Comparison of ENCODE assay signal across 9 cellular contexts in genomic region chr14:97977711-97978261, GRCh38.
DNase-seq lines count a peak whose midpoint lies in the region; TF ChIP-seq lines count a peak whose summit lies in the region.
"Had no signal": no experiment of that assay in that cellular context is flagged by ENCODE, and none has a peak within 500 bp of the region (broad histone marks: within the 10 kb centered on the region; RNA-seq: fewer than 3 reads in every experiment).

No MANE protein-coding gene starts in this region.

- CTCF ChIA-PET in Caco-2 (lab: Charles Lee): interaction anchor here (1.1 kb wide), 1 partner anchor 1289 kb away, joined by 8 read pairs; no protein-coding TSS in a partner anchor

- no peaks in the 10 kb centered on the region for H3K79me2 ChIP-seq in Karpas-422 (ENCODE audit: low read length)

- H3K36me3 Mint-ChIP-seq in glutamatergic neuron (ENCODE audit: unreplicated experiment) (no peaks in the 10 kb centered on the region), Caco-2 (ENCODE audit: insufficient read depth, unreplicated experiment) (no peaks in the 10 kb centered on the region)

- TF ChIP-seq CTCF in AG10803 (conservative IDR thresholded peaks at IDR 0.05; ENCODE audit: low read length) (no peak), glutamatergic neuron (IDR thresholded peaks at IDR 0.05; ENCODE audit: partially characterized antibody, unreplicated experiment) (no peak), Caco-2 (IDR thresholded peaks at IDR 0.05; ENCODE audit: insufficient read depth in 1 of 2, low read depth in 1 of 2, low read length in 1 of 2, severe bottlenecking in 1 of 2, unreplicated experiment in 1 of 2) (no peak)

- no peaks in the 10 kb centered on the region for H3K27me3 ChIP-seq in skeletal muscle satellite cell (ENCODE audit: control insufficient read depth, insufficient read depth, low read length)
- no peaks in the 10 kb centered on the region for H3K27me3 ChIP-seq in Caco-2 (replicated peaks; ENCODE audit: control insufficient read depth, insufficient read depth, low read length)
- H3K27me3 ChIP-seq in Karpas-422 (ENCODE audit: low read length): peaks cover 3% of the 10 kb centered on the region; the same call in 1 of the 2 replicates

- intact Hi-C loops in Caco-2 (cut with micrococcal nuclease; ENCODE audit: unreplicated experiment): loop anchor here (1.0 kb wide), 1 partner anchor 1289 kb away; no protein-coding TSS in a partner anchor

- H3K27me3 Mint-ChIP-seq in glutamatergic neuron (ENCODE audit: unreplicated experiment) (no peaks in the 10 kb centered on the region), Caco-2 (ENCODE audit: insufficient read depth, unreplicated experiment) (no peaks in the 10 kb centered on the region)
- H3K27me3 Mint-ChIP-seq: B cell had no signal

- BruUV-seq in Caco-2 (replicated peaks; lab: Mats Ljungman, UMichigan): no TSS peak

- H2AFZ ChIP-seq in Karpas-422 (ENCODE audit: low read length): no peak overlapping the region

- H3K4me2 ChIP-seq in skeletal muscle satellite cell (ENCODE audit: low read length): no peak overlapping the region
- no peak overlapping the region for H3K4me2 ChIP-seq in Karpas-422 (ENCODE audit: low read depth, low read length, poor library complexity, severe bottlenecking)

- H3K9ac ChIP-seq in skeletal muscle satellite cell (ENCODE audit: low read depth, low read length) (peak overlapping the region; percentile 56), Karpas-422 (ENCODE audit: low read length) (no peak overlapping the region)

- DNase-seq in AG10803 (ENCODE audit: low read depth) (peak; percentile 45), NCI-H524 (lab: John Stamatoyannopoulos, UW) (peak; percentile 91 to 92), glutamatergic neuron (peak; percentile 22), Caco-2 (no peak), Karpas-422 (no peak), AML-193 (lab: John Stamatoyannopoulos, UW) (no peak)
- DNase-seq in activated T-helper 1 cell treated with anti-CD3 and anti-CD28 coated beads, Interleukin-2, amount 50 U/mL, for 16 hours (ENCODE audit: low read depth in 1 of 2, low spot score in 1 of 2): peak; percentile 55 to 64

- no peaks in the 10 kb centered on the region for H3K36me3 ChIP-seq in skeletal muscle satellite cell (ENCODE audit: insufficient read depth, low read length)
- H3K36me3 ChIP-seq in Caco-2 (ENCODE audit: control insufficient read depth, insufficient read depth, low read length): no peaks in the 10 kb centered on the region
- H3K36me3 ChIP-seq in Karpas-422 (ENCODE audit: insufficient read depth, low read length): no peaks in the 10 kb centered on the region

- no peaks in the 10 kb centered on the region for H3K9me3 Mint-ChIP-seq in glutamatergic neuron (ENCODE audit: unreplicated experiment)
- no peaks in the 10 kb centered on the region for H3K9me3 Mint-ChIP-seq in Caco-2 (ENCODE audit: unreplicated experiment)

- H3K9me3 ChIP-seq in skeletal muscle satellite cell (replicated peaks; ENCODE audit: low read length) (peaks cover 9% of the 10 kb centered on the region), Caco-2 (no peaks in the 10 kb centered on the region), Karpas-422 (ENCODE audit: low read length) (peaks cover 6% of the 10 kb centered on the region)

- H4K20me1 ChIP-seq in Karpas-422 (ENCODE audit: insufficient read depth, low read depth, low read length): no peaks in the 10 kb centered on the region

- H3K9me2 ChIP-seq in Karpas-422 (replicated peaks; ENCODE audit: insufficient read depth, low read length): no peaks in the 10 kb centered on the region

- H3K4me1 ChIP-seq in skeletal muscle satellite cell (ENCODE audit: control insufficient read depth, insufficient read depth, low read length) (no peaks in the 10 kb centered on the region), Caco-2 (no peaks in the 10 kb centered on the region), Karpas-422 (ENCODE audit: low read length) (no peaks in the 10 kb centered on the region)

- no peak overlapping the region for H3K27ac ChIP-seq in Karpas-422 (ENCODE audit: low read length)

- H3K4me3 ChIP-seq in AG10803 (ENCODE audit: low read length): peak overlapping the region; percentile 50
- peak overlapping the region; percentile 39 for H3K4me3 ChIP-seq in skeletal muscle satellite cell (ENCODE audit: low read length)
- no peak overlapping the region for H3K4me3 ChIP-seq in Caco-2 (ENCODE audit: low read depth, low read length)
- H3K4me3 ChIP-seq in Karpas-422 (ENCODE audit: low read length): no peak overlapping the region

- POLR2A ChIA-PET in Caco-2 (lab: Charles Lee): no interaction called here

- H3K4me1 Mint-ChIP-seq in glutamatergic neuron (ENCODE audit: low read depth, unreplicated experiment) (peaks cover 4% of the 10 kb centered on the region), Caco-2 (ENCODE audit: low read depth, unreplicated experiment) (no peaks in the 10 kb centered on the region)
- H3K4me1 Mint-ChIP-seq: B cell had no signal

- H3K27ac Mint-ChIP-seq in glutamatergic neuron (ENCODE audit: unreplicated experiment): no peak overlapping the region
- no peak overlapping the region for H3K27ac Mint-ChIP-seq in Caco-2 (ENCODE audit: unreplicated experiment)
- H3K27ac Mint-ChIP-seq: B cell had no signal

- H3K4me3 Mint-ChIP-seq in glutamatergic neuron (ENCODE audit: unreplicated experiment) (no peak overlapping the region), Caco-2 (ENCODE audit: unreplicated experiment) (no peak overlapping the region)
- H3K4me3 Mint-ChIP-seq: B cell had no signal

Comparison
In these comparisons a context has a peak if more than half of its experiments do, and no peak if none do; other contexts are left out.
1. DNase-seq: peak in AG10803 (single experiment), NCI-H524 (2 of 2), activated T-helper 1 cell treated with anti-CD3 and anti-CD28 coated beads, Interleukin-2, amount 50 U/mL, for 16 hours (2 of 2) and glutamatergic neuron (single experiment); none in Caco-2 (0 of 2), Karpas-422 (single experiment) and AML-193 (0 of 2).
2. H3K4me3 ChIP-seq: peak in AG10803 (single experiment) and skeletal muscle satellite cell (single experiment); none in Caco-2 (single experiment) and Karpas-422 (single experiment).